1 cellular context compared by ENCODE assay signal in genomic region chr2:65527451-65528240, GRCh38.
TF ChIP-seq lines count a peak whose summit lies in the region.

No MANE protein-coding gene starts in this region.

TF ChIP-seq in HepG2, 621 proteins besides CTCF, POLR2A, EP300 and RAD21 (continued from another document and continues in another):
- no peak for TF ChIP-seq CREB1 (IDR thresholded peaks at IDR 0.05)
- no peak for TF ChIP-seq CREB1 (CRISPR knock-in tag; IDR thresholded peaks at IDR 0.05)
- no peak for TF ChIP-seq ZFAT (CRISPR knock-in tag; conservative IDR thresholded peaks at IDR 0.05)
- TF ChIP-seq ZFP37 (CRISPR knock-in tag; IDR thresholded peaks at IDR 0.05; ENCODE audit: borderline replicate concordance): 0 out of 2 replicates have a peak, but pooled peaks have one; percentile 15
- peak; percentile 34; the same call in 1 of the 2 replicates for TF ChIP-seq ZFY (CRISPR knock-in tag; IDR thresholded peaks at IDR 0.05)
- TF ChIP-seq ZNF850 (CRISPR knock-in tag; conservative IDR thresholded peaks at IDR 0.05): no peak
- TF ChIP-seq ISX (CRISPR knock-in tag; conservative IDR thresholded peaks at IDR 0.05): no peak
- no peak for TF ChIP-seq SMAD9 (CRISPR knock-in tag; IDR thresholded peaks at IDR 0.05)
- no peak for TF ChIP-seq ZNF180 (CRISPR knock-in tag; IDR thresholded peaks at IDR 0.05; ENCODE audit: borderline replicate concordance, low read depth)
- TF ChIP-seq ZNF264 (CRISPR knock-in tag; IDR thresholded peaks at IDR 0.05): peak; percentile 92; the same call in 1 of the 2 replicates
- no peak for TF ChIP-seq U2AF2 (IDR thresholded peaks at IDR 0.05; ENCODE audit: low read depth, low read length)
- TF ChIP-seq PITX1 (CRISPR knock-in tag; IDR thresholded peaks at IDR 0.05): peak; percentile 72
- TF ChIP-seq ZNF547 (CRISPR knock-in tag; IDR thresholded peaks at IDR 0.05): no peak
- peak; percentile 92 for TF ChIP-seq PAXIP1 (CRISPR knock-in tag; conservative IDR thresholded peaks at IDR 0.05)
- no peak for TF ChIP-seq CEBPB (IDR thresholded peaks at IDR 0.05; ENCODE audit: borderline replicate concordance, low read depth, low read length)
- no peak; the same call in 1 of the 2 replicates for TF ChIP-seq ZBTB26 (CRISPR knock-in tag; IDR thresholded peaks at IDR 0.05; ENCODE audit: borderline replicate concordance)
- no peak for TF ChIP-seq PTBP1 (IDR thresholded peaks at IDR 0.05; ENCODE audit: low read depth, low read length, poor library complexity, severe bottlenecking)
- TF ChIP-seq SIX4 (CRISPR knock-in tag; IDR thresholded peaks at IDR 0.05): 0 out of 2 replicates have a peak, but pooled peaks have one; percentile 24
- TF ChIP-seq PHF21A (CRISPR knock-in tag; IDR thresholded peaks at IDR 0.05): peak; percentile 71
- no peak for TF ChIP-seq TIGD3 (CRISPR knock-in tag; IDR thresholded peaks at IDR 0.05; ENCODE audit: borderline replicate concordance)
- TF ChIP-seq ZNF879 (CRISPR knock-in tag; IDR thresholded peaks at IDR 0.05): no peak
- TF ChIP-seq YEATS4 (CRISPR knock-in tag; IDR thresholded peaks at IDR 0.05; ENCODE audit: borderline replicate concordance): peak; percentile 46; the same call in 1 of the 2 replicates
- TF ChIP-seq ZNF124 (CRISPR knock-in tag; IDR thresholded peaks at IDR 0.05): peak; percentile 52; the same call in 1 of the 2 replicates
- no peak for TF ChIP-seq TAF15 (IDR thresholded peaks at IDR 0.05; ENCODE audit: low read depth, low read length, poor library complexity, severe bottlenecking)
- 0 out of 2 replicates have a peak, but pooled peaks have one; percentile 46 for TF ChIP-seq MAF1 (CRISPR knock-in tag; IDR thresholded peaks at IDR 0.05; ENCODE audit: borderline replicate concordance)
- 0 out of 2 replicates have a peak, but pooled peaks have one; percentile 10 for TF ChIP-seq DRAP1 (CRISPR knock-in tag; IDR thresholded peaks at IDR 0.05)
- peak; percentile 39; the same call in 1 of the 2 replicates for TF ChIP-seq TOPORS (CRISPR knock-in tag; IDR thresholded peaks at IDR 0.05)
- no peak for TF ChIP-seq BCLAF1 (IDR thresholded peaks at IDR 0.05)
- no peak for TF ChIP-seq NR1H2 (CRISPR knock-in tag; IDR thresholded peaks at IDR 0.05; ENCODE audit: borderline replicate concordance, low read depth)
- 0 out of 2 replicates have a peak, but pooled peaks have one; percentile 20 for TF ChIP-seq ZNF567 (CRISPR knock-in tag; IDR thresholded peaks at IDR 0.05; ENCODE audit: borderline replicate concordance)
- peak; percentile 31; the same call in 1 of the 2 replicates for TF ChIP-seq FOXK1 (CRISPR knock-in tag; IDR thresholded peaks at IDR 0.05; ENCODE audit: borderline replicate concordance, low read depth)
- no peak for TF ChIP-seq ZZZ3 (CRISPR knock-in tag; IDR thresholded peaks at IDR 0.05; ENCODE audit: borderline replicate concordance)
- peak; percentile 84; the same call in 1 of the 2 replicates for TF ChIP-seq RFXAP (CRISPR knock-in tag; IDR thresholded peaks at IDR 0.05; ENCODE audit: borderline replicate concordance)
- peak; percentile 45; the same call in 1 of the 2 replicates for TF ChIP-seq ZNF788 (CRISPR knock-in tag; IDR thresholded peaks at IDR 0.05; ENCODE audit: borderline replicate concordance)
- no peak for TF ChIP-seq MZF1 (CRISPR knock-in tag; IDR thresholded peaks at IDR 0.05; ENCODE audit: borderline replicate concordance)
- no peak for TF ChIP-seq DNMT1 (CRISPR knock-in tag; IDR thresholded peaks at IDR 0.05)
- no peak for TF ChIP-seq SOX6 (IDR thresholded peaks at IDR 0.05)
- peak; percentile 67 for TF ChIP-seq SOX6 (CRISPR knock-in tag; IDR thresholded peaks at IDR 0.05)
- no peak for TF ChIP-seq ZNF512B (CRISPR knock-in tag; IDR thresholded peaks at IDR 0.05; ENCODE audit: borderline replicate concordance)
- no peak for TF ChIP-seq ZNF780A (CRISPR knock-in tag; IDR thresholded peaks at IDR 0.05)
- peak; percentile 85; the same call in 1 of the 2 replicates for TF ChIP-seq ZNF747 (CRISPR knock-in tag; IDR thresholded peaks at IDR 0.05; ENCODE audit: borderline replicate concordance)
- 0 out of 4 replicates have a peak, but pooled peaks of 1 of the 2 experiments have one; percentile 19 for TF ChIP-seq KLF16 (CRISPR knock-in tag; IDR thresholded peaks at IDR 0.05)
- TF ChIP-seq TFE3 (CRISPR knock-in tag; IDR thresholded peaks at IDR 0.05): peak; percentile 89
- TF ChIP-seq ZNF746 (CRISPR knock-in tag; IDR thresholded peaks at IDR 0.05): peak; percentile 65; the same call in 1 of the 2 replicates
- no peak for TF ChIP-seq ZNF557 (CRISPR knock-in tag; IDR thresholded peaks at IDR 0.05)
- no peak for TF ChIP-seq BRD4 (CRISPR knock-in tag; IDR thresholded peaks at IDR 0.05)
- 0 out of 2 replicates have a peak, but pooled peaks have one; percentile 50 for TF ChIP-seq ZNF350 (CRISPR knock-in tag; IDR thresholded peaks at IDR 0.05; ENCODE audit: borderline replicate concordance, low read depth)
- no peak for TF ChIP-seq LCORL (IDR thresholded peaks at IDR 0.05)
- TF ChIP-seq LCORL (CRISPR knock-in tag; IDR thresholded peaks at IDR 0.05): peak; percentile 94
- TF ChIP-seq GATA4 (IDR thresholded peaks at IDR 0.05; ENCODE audit: borderline replicate concordance, low read depth): peak; percentile 75; the same call in 1 of the 2 replicates
- TF ChIP-seq KAT2B (IDR thresholded peaks at IDR 0.05; ENCODE audit: borderline replicate concordance, low read depth, low read length): no peak
- peak; percentile 78 for TF ChIP-seq MEF2D (CRISPR knock-in tag; IDR thresholded peaks at IDR 0.05)
- peak; percentile 61 for TF ChIP-seq RCOR2 (CRISPR knock-in tag; IDR thresholded peaks at IDR 0.05)
- TF ChIP-seq PPARG (CRISPR knock-in tag; conservative IDR thresholded peaks at IDR 0.05): peak; percentile 49; the same call in 1 of the 2 replicates
- peak; percentile 72 for TF ChIP-seq ISL2 (CRISPR knock-in tag; IDR thresholded peaks at IDR 0.05)
